In genomic region chr7:100611983-100612729, GRCh38 we compare ENCODE assay signal across 1 cellular context.
TF ChIP-seq lines count a peak whose summit lies in the region.

A gene with protein sequence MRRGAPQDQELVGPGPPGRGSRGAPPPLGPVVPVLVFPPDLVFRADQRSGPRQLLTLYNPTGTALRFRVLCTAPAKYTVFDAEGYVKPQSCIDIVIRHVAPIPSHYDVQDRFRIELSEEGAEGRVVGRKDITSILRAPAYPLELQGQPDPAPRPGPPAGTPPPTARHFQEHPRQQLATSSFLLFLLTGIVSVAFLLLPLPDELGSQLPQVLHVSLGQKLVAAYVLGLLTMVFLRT (plus strand): TSS chr7:100612540. CDS start chr7:100612792, 252 bp downstream.

TF ChIP-seq in GM12878, 131 proteins besides CTCF, POLR2A, EP300 and RAD21 (continued from another document):
- TF ChIP-seq ZBTB40 (IDR thresholded peaks at IDR 0.05; ENCODE audit: borderline replicate concordance) (peak; percentile 65; the same call in 1 of the 2 replicates), FOS (IDR thresholded peaks at IDR 0.05; ENCODE audit: borderline replicate concordance, extremely low read depth, insufficient read length) (peak; percentile 57), RUNX3 (IDR thresholded peaks at IDR 0.05; ENCODE audit: low read length) (peak; percentile 97), CREB1 (IDR thresholded peaks at IDR 0.05; ENCODE audit: low read depth) (peak; percentile 89), MTA2 (IDR thresholded peaks at IDR 0.05; ENCODE audit: low read depth) (no peak; the same call in 1 of the 2 replicates), ELK1 (IDR thresholded peaks at IDR 0.05; ENCODE audit: low read depth, low read length) (no peak), BCL11A (IDR thresholded peaks at IDR 0.05; ENCODE audit: low read depth, low read length) (no peak), TBL1XR1 (IDR thresholded peaks at IDR 0.05; ENCODE audit: low read depth, low read length) (no peak), BACH1 (IDR thresholded peaks at IDR 0.05; ENCODE audit: borderline replicate concordance) (no peak), CREM (IDR thresholded peaks at IDR 0.05; ENCODE audit: low read depth) (peak; percentile 60), KLF5 (IDR thresholded peaks at IDR 0.05; ENCODE audit: partially characterized antibody) (peak; percentile 84)
